Comparison of ENCODE assay signal across 33 cellular contexts in the genomic region with DNA sequence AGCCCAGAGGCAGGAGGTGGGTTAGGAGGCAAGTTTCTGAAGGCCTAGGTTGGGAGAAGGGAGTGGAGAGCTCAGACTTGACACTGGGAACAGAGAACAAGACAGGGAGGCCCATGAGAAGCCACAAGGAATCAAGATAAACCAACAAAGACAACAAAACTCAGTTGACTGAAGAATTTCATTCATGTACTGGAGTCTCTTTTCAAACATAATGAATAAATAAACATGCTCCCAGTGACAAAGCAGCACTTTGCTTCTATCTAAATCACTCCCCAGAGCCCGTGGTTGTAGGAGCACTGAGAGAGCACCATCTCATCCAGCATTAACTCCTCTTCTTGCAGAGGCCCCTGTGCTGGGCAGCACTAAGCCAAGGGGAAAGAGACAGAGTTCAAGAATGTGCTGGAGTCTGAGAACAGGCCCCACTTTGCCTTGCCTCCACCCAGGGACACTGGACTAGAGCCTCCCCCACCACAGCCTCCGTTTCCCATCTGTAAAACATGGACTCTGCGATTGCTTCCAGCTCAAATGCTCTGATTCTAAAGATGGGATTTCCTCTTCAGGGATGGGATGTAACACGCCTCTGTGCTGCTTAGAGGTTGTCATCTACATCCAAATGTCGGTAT.
"Had no signal": no experiment of that assay in that cellular context is flagged by ENCODE, and none has a peak within 500 bp of the region (broad histone marks: within the 10 kb centered on the region; RNA-seq: fewer than 3 reads in every experiment).

No MANE protein-coding gene starts in this region.

- H3K9me3 ChIP-seq: breast epithelium, gastrocnemius medialis, mucosa of descending colon, neutrophil, stomach, tibial artery had no signal

- H3K4me3 ChIP-seq: breast epithelium, gastrocnemius medialis, hepatocyte, mucosa of descending colon, smooth muscle cell, stomach, tibial artery had no signal

- H3K4me2 ChIP-seq: hepatocyte, smooth muscle cell had no signal

- H3K27me3 Mint-ChIP-seq: activated CD4-positive, alpha-beta T cell treated with anti-CD3 and anti-CD28 coated beads, Interleukin-2, amount 10 ng/mL, durations not matched to agents 24 days and 14 days had no signal

- H2AFZ ChIP-seq: hepatocyte had no signal

- H3K36me3 Mint-ChIP-seq: activated CD4-positive, alpha-beta memory T cell treated with anti-CD3 and anti-CD28 coated beads for 36 hours; activated naive CD8-positive, alpha-beta T cell treated with anti-CD3 and anti-CD28 coated beads for 36 hours; stimulated activated naive B cell treated with anti-CD40 and anti-IgM and Interleukin-4, amounts not matched to agents 10 μg/mL and 1 μg/mL and 100 μg/mL, for 72 hours had no signal

- ATAC-seq: activated CD4-positive, CD25-positive, alpha-beta regulatory T cell treated with anti-CD3 and anti-CD28 coated beads, Interleukin-2, amount 50 U/mL, for 24 hours; gastrocnemius medialis; left ventricle myocardium superior; mucosa of descending colon; stimulated activated naive B cell treated with anti-CD40 and anti-IgM and Interleukin-4, amounts not matched to agents 10 μg/mL and 1 μg/mL and 100 μg/mL, for 72 hours had no signal

- FAIRE-seq: colon, TTC549 had no signal

- H3K9me3 Mint-ChIP-seq: activated CD4-positive, alpha-beta memory T cell treated with anti-CD3 and anti-CD28 coated beads for 36 hours; activated CD4-positive, alpha-beta T cell treated with anti-CD3 and anti-CD28 coated beads, Interleukin-2, amount 10 ng/mL, durations not matched to agents 24 days and 14 days; activated naive CD4-positive, alpha-beta T cell treated with anti-CD3 and anti-CD28 coated beads for 36 hours; activated naive CD8-positive, alpha-beta T cell treated with anti-CD3 and anti-CD28 coated beads for 36 hours; activated T-helper 1 cell treated with anti-CD3 and anti-CD28 coated beads, Interleukin-12 subunit alpha, Interleukin-12 subunit beta, Interleukin-2, Interleukin-4 antibody, amounts not matched to agents 30 ng/mL and 10 ng/mL and 1 ng/mL, durations not matched to agents 14 hours and 24 hours and 36 hours; central memory CD8-positive, alpha-beta T cell; nephron progenitor cell; stimulated activated naive B cell treated with anti-CD40 and anti-IgM and Interleukin-4, amounts not matched to agents 10 μg/mL and 1 μg/mL and 100 μg/mL, for 72 hours; T-helper 1 cell treated with Interleukin-12 subunit alpha and Interleukin-12 subunit beta and Interleukin-4 antibody, amounts not matched to agents 30 μg/mL and 1 μg/mL, for 36 hours had no signal

- H3K4me1 Mint-ChIP-seq: activated CD4-positive, alpha-beta T cell treated with anti-CD3 and anti-CD28 coated beads, Interleukin-2, amount 10 ng/mL, durations not matched to agents 24 days and 14 days; activated naive CD8-positive, alpha-beta T cell treated with anti-CD3 and anti-CD28 coated beads for 36 hours; central memory CD8-positive, alpha-beta T cell had no signal

- H3K4me3 Mint-ChIP-seq: activated CD4-positive, alpha-beta memory T cell treated with anti-CD3 and anti-CD28 coated beads for 36 hours; activated CD4-positive, alpha-beta T cell treated with anti-CD3 and anti-CD28 coated beads, Interleukin-2, amount 10 ng/mL, durations not matched to agents 24 days and 14 days; activated naive CD4-positive, alpha-beta T cell treated with anti-CD3 and anti-CD28 coated beads for 36 hours; activated naive CD8-positive, alpha-beta T cell treated with anti-CD3 and anti-CD28 coated beads for 36 hours; activated T-helper 1 cell treated with anti-CD3 and anti-CD28 coated beads, Interleukin-12 subunit alpha, Interleukin-12 subunit beta, Interleukin-2, Interleukin-4 antibody, amounts not matched to agents 30 ng/mL and 10 ng/mL and 1 ng/mL, durations not matched to agents 14 hours and 24 hours and 36 hours; central memory CD8-positive, alpha-beta T cell; nephron progenitor cell; stimulated activated naive B cell treated with anti-CD40 and anti-IgM and Interleukin-4, amounts not matched to agents 10 μg/mL and 1 μg/mL and 100 μg/mL, for 72 hours; T-helper 1 cell treated with Interleukin-12 subunit alpha and Interleukin-12 subunit beta and Interleukin-4 antibody, amounts not matched to agents 30 μg/mL and 1 μg/mL, for 36 hours had no signal

- H3K79me2 ChIP-seq: hepatocyte had no signal

- H3K4me1 ChIP-seq: breast epithelium had no signal

- H3K27ac Mint-ChIP-seq: activated CD4-positive, alpha-beta memory T cell treated with anti-CD3 and anti-CD28 coated beads for 36 hours; activated CD4-positive, alpha-beta T cell treated with anti-CD3 and anti-CD28 coated beads, Interleukin-2, amount 10 ng/mL, durations not matched to agents 24 days and 14 days; activated naive CD4-positive, alpha-beta T cell treated with anti-CD3 and anti-CD28 coated beads for 36 hours; activated naive CD8-positive, alpha-beta T cell treated with anti-CD3 and anti-CD28 coated beads for 36 hours; activated T-helper 1 cell treated with anti-CD3 and anti-CD28 coated beads, Interleukin-12 subunit alpha, Interleukin-12 subunit beta, Interleukin-2, Interleukin-4 antibody, amounts not matched to agents 30 ng/mL and 10 ng/mL and 1 ng/mL, durations not matched to agents 14 hours and 24 hours and 36 hours; nephron progenitor cell; stimulated activated naive B cell treated with anti-CD40 and anti-IgM and Interleukin-4, amounts not matched to agents 10 μg/mL and 1 μg/mL and 100 μg/mL, for 72 hours; T-helper 1 cell treated with Interleukin-12 subunit alpha and Interleukin-12 subunit beta and Interleukin-4 antibody, amounts not matched to agents 30 μg/mL and 1 μg/mL, for 36 hours had no signal

- H3K27ac ChIP-seq: breast epithelium, gastrocnemius medialis, hepatocyte, neutrophil, tibial artery, WERI-Rb-1 had no signal

- H3K27me3 ChIP-seq: breast epithelium, gastrocnemius medialis, hepatocyte, neutrophil, stomach, tibial artery had no signal

- DNase-seq: activated CD4-positive, alpha-beta memory T cell treated with anti-CD3 and anti-CD28 coated beads for 36 hours; activated CD4-positive, alpha-beta T cell treated with anti-CD3 and anti-CD28 coated beads, Interleukin-2, amount 10 ng/mL, durations not matched to agents 24 days and 14 days; activated CD8-positive, alpha-beta memory T cell treated with anti-CD3 and anti-CD28 coated beads, Interleukin-2, amount 50 U/mL, for 4 hours; activated effector memory CD4-positive, alpha-beta T cell treated with anti-CD3 and anti-CD28 coated beads, Interleukin-2, amount 50 U/mL, for 16 hours; activated naive CD4-positive, alpha-beta T cell treated with anti-CD3 and anti-CD28 coated beads for 36 hours; activated naive CD8-positive, alpha-beta T cell treated with anti-CD3 and anti-CD28 coated beads for 36 hours; activated T-cell treated with anti-CD3 and anti-CD28 coated beads, Interleukin-2, amount 50 U/mL, for 1 hour; effector memory CD4-positive, alpha-beta T cell; erythroblast; gastrocnemius medialis; islet precursor cell; left ventricle myocardium superior; mucosa of descending colon; nephron progenitor cell; retina; stimulated activated CD4-positive, alpha-beta T cell treated with anti-CD3 and anti-CD28 coated beads, Interleukin-1b, Interleukin-23, amount 100 ng/mL, for 48 hours; stimulated activated CD4-positive, alpha-beta T cell treated with anti-CD3 and anti-CD28 coated beads, Interleukin-4, amount 100 ng/mL, for 4 hours; stimulated activated CD8-positive, alpha-beta memory T cell treated with anti-CD3 and anti-CD28 coated beads, Interleukin-4, amount 100 ng/mL, for 48 hours; stimulated activated naive B cell treated with anti-CD40 and anti-IgM and Interleukin-4, amounts not matched to agents 10 μg/mL and 1 μg/mL and 100 μg/mL, for 72 hours; stomach; T-helper 9 cell; tibial artery; WERI-Rb-1 had no signal

- H3K36me3 ChIP-seq: breast epithelium, gastrocnemius medialis, neutrophil, stomach, tibial artery, WERI-Rb-1 had no signal
